Comparison of ENCODE assay signal across 28 cellular contexts in the genomic region with DNA sequence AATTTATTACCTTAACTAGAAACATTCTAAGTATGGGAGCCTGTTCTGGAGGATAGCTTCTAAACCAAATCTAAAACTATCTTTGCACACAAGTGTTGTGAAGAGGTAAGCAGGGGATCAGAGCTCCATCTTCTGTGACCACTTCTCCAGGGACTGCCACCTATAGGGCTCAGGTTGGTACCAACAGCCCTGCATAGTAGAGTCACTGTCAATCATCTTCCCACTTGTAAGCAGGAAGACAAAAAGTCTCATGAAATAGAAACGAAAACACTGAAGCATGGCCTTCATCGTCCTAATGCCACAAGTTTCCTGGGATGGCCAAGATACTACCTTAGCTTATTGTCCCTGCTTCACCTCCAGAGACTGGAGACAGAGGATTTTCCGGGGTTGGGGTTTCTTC. TPM values are rescaled to one million over a fixed set of nuclear protein-coding genes. Genes with fewer than 3 reads are reported as not detected.
DNase-seq lines count a peak whose midpoint lies in the region; ATAC-seq, FAIRE-seq and TF ChIP-seq lines count a peak whose summit lies in the region.
"Had no signal": no experiment of that assay in that cellular context is flagged by ENCODE, and none has a peak within 500 bp of the region (broad histone marks: within the 10 kb centered on the region; RNA-seq: fewer than 3 reads in every experiment).

No MANE protein-coding gene starts in this region.

- H3K9me3 Mint-ChIP-seq in activated CD4-positive, alpha-beta T cell treated with anti-CD3 and anti-CD28 coated beads, Interleukin-2, amount 10 ng/mL, durations not matched to agents 24 days and 14 days: peaks cover 6% of the 10 kb centered on the region
- no peaks in the 10 kb centered on the region for H3K9me3 Mint-ChIP-seq in CD4-positive, alpha-beta memory T cell
- H3K9me3 Mint-ChIP-seq in activated CD8-positive, alpha-beta T cell treated with anti-CD3 and anti-CD28 coated beads for 36 hours: no peaks in the 10 kb centered on the region
- no peaks in the 10 kb centered on the region for H3K9me3 Mint-ChIP-seq in immature natural killer cell

- peaks cover 16% of the 10 kb centered on the region for H3K36me3 ChIP-seq in CD4-positive, alpha-beta memory T cell (ENCODE audit: insufficient read depth, low read length)
- peaks cover 4 to 42% (median 20%) of the 10 kb centered on the region in 3 donors for H3K36me3 ChIP-seq in pancreas

- POLR2A ChIA-PET in CD4-positive, alpha-beta memory T cell (lab: Charles Lee; ENCODE audit: partially characterized antibody): interaction anchor here (0.8 to 2.1 kb wide), 11 partner anchors 13 to 369 kb away, joined by 3 to 12 read pairs (median 4); a partner anchor contains a TSS
- POLR2A ChIA-PET in activated CD8-positive, alpha-beta T cell treated with anti-CD3 and anti-CD28 coated beads for 36 hours (lab: Charles Lee): interaction anchor here (1.4 kb wide), 1 partner anchor 44 kb away, joined by 4 read pairs; a partner anchor contains a TSS
- POLR2A ChIA-PET in GM10248 (lab: Yijun Ruan, JAX): no interaction called here

- no peaks in the 10 kb centered on the region for H3K9me3 ChIP-seq in CD4-positive, alpha-beta memory T cell (ENCODE audit: control insufficient read depth in 1 of 2, low read length in 2 of 2)
- H3K9me3 ChIP-seq in pancreas: no peaks in the 10 kb centered on the region
- H3K9me3 ChIP-seq: A549, testis had no signal

- H3K36me3 Mint-ChIP-seq in activated CD4-positive, alpha-beta T cell treated with anti-CD3 and anti-CD28 coated beads, Interleukin-2, amount 10 ng/mL, durations not matched to agents 24 days and 14 days (ENCODE audit: low read depth): peaks cover 71% of the 10 kb centered on the region
- H3K36me3 Mint-ChIP-seq in CD4-positive, alpha-beta memory T cell: peaks cover 33 to 59% of the 10 kb centered on the region in 2 donors
- H3K36me3 Mint-ChIP-seq in activated CD8-positive, alpha-beta T cell treated with anti-CD3 and anti-CD28 coated beads for 36 hours (ENCODE audit: low read depth): peaks cover 63% of the 10 kb centered on the region
- peaks cover 19 to 40% (median 24%) of the 10 kb centered on the region in 3 donors for H3K36me3 Mint-ChIP-seq in immature natural killer cell

- ATAC-seq in activated CD8-positive, alpha-beta T cell treated with anti-CD3 and anti-CD28 coated beads for 36 hours: peak; percentile 56
- no peak for ATAC-seq in pancreas
- ATAC-seq: A549 had no signal

- H3K27ac ChIP-seq in CD4-positive, alpha-beta memory T cell (ENCODE audit: low read depth, low read length): peak overlapping the region; percentile 10
- no peak overlapping the region for H3K27ac ChIP-seq in pancreas
- H3K27ac ChIP-seq: A549, dorsolateral prefrontal cortex, epithelial cell of prostate, testis had no signal

- peak overlapping the region; percentile 55 for H3K4me3 Mint-ChIP-seq in activated CD4-positive, alpha-beta T cell treated with anti-CD3 and anti-CD28 coated beads, Interleukin-2, amount 10 ng/mL, durations not matched to agents 24 days and 14 days
- H3K4me3 Mint-ChIP-seq in CD4-positive, alpha-beta memory T cell: peak overlapping the region in 7 of 8 donors; percentile 35 to 79 (median 62)
- no peak overlapping the region for H3K4me3 Mint-ChIP-seq in activated CD8-positive, alpha-beta T cell treated with anti-CD3 and anti-CD28 coated beads for 36 hours
- H3K4me3 Mint-ChIP-seq in immature natural killer cell: peak overlapping the region; percentile 57 to 83 (median 74)

- CTCF ChIA-PET in CD4-positive, alpha-beta memory T cell (lab: Charles Lee; ENCODE audit: partially characterized antibody): interaction anchor here (0.8 to 1.8 kb wide), 11 partner anchors 8 to 455 kb away, joined by 3 to 7 read pairs (median 3); no protein-coding TSS in a partner anchor
- CTCF ChIA-PET in activated CD8-positive, alpha-beta T cell treated with anti-CD3 and anti-CD28 coated beads for 36 hours (lab: Charles Lee): interaction anchor here (0.8 to 3.2 kb wide), 3 partner anchors 10 to 518 kb away, joined by 3 to 16 read pairs (median 8); a partner anchor contains a TSS
- CTCF ChIA-PET in GM10248 (lab: Yijun Ruan, JAX): interaction anchor here (0.9 to 3.5 kb wide), 10 partner anchors 9 to 40 kb away, joined by 3 to 25 read pairs (median 4); no protein-coding TSS in a partner anchor

- H3K27me3 ChIP-seq in CD4-positive, alpha-beta memory T cell (ENCODE audit: insufficient read depth, low read length): no peaks in the 10 kb centered on the region
- no peaks in the 10 kb centered on the region for H3K27me3 ChIP-seq in pancreas
- H3K27me3 ChIP-seq: dorsolateral prefrontal cortex, testis had no signal

- no peaks in the 10 kb centered on the region for H3K27me3 Mint-ChIP-seq in activated CD4-positive, alpha-beta T cell treated with anti-CD3 and anti-CD28 coated beads, Interleukin-2, amount 10 ng/mL, durations not matched to agents 24 days and 14 days
- H3K27me3 Mint-ChIP-seq in CD4-positive, alpha-beta memory T cell: no peaks in the 10 kb centered on the region
- no peaks in the 10 kb centered on the region for H3K27me3 Mint-ChIP-seq in activated CD8-positive, alpha-beta T cell treated with anti-CD3 and anti-CD28 coated beads for 36 hours
- H3K27me3 Mint-ChIP-seq in immature natural killer cell (ENCODE audit: low read depth in 3 of 3): no peaks in the 10 kb centered on the region

- H3K4me1 Mint-ChIP-seq in activated CD4-positive, alpha-beta T cell treated with anti-CD3 and anti-CD28 coated beads, Interleukin-2, amount 10 ng/mL, durations not matched to agents 24 days and 14 days: peaks cover 45% of the 10 kb centered on the region
- peaks cover 37 to 46% (median 40%) of the 10 kb centered on the region in 4 donors for H3K4me1 Mint-ChIP-seq in CD4-positive, alpha-beta memory T cell
- peaks cover 37% of the 10 kb centered on the region for H3K4me1 Mint-ChIP-seq in activated CD8-positive, alpha-beta T cell treated with anti-CD3 and anti-CD28 coated beads for 36 hours (ENCODE audit: low read depth)
- peaks cover 51 to 55% of the 10 kb centered on the region in 2 donors for H3K4me1 Mint-ChIP-seq in immature natural killer cell

- no peak for DNase-seq in activated CD4-positive, alpha-beta T cell treated with anti-CD3 and anti-CD28 coated beads, Interleukin-2, amount 10 ng/mL, durations not matched to agents 24 days and 14 days
- DNase-seq in activated CD4-positive, alpha-beta T cell treated with anti-CD3 and anti-CD28 coated beads for 4 hours: no peak
- DNase-seq in CD4-positive, alpha-beta memory T cell: no peak
- no peak for DNase-seq in activated CD8-positive, alpha-beta T cell treated with anti-CD3 and anti-CD28 coated beads for 36 hours
- DNase-seq in immature natural killer cell: no peak
- no peak for DNase-seq in mesenteric fat pad (ENCODE audit: low spot score)
- no peak for DNase-seq in pancreas
- DNase-seq in GM10248 (ENCODE audit: extremely low spot score): no peak
- DNase-seq: cerebellar nuclear complex, COR-L47, DMS79, dorsolateral prefrontal cortex, GF-D8, kidney glomerular epithelial cell, MM.1S, NCI-H1417, NCI-H2081, NCI-H226, NCI-H774, nucleus accumbens, RPMI8226, testis had no signal

- H3K4me1 ChIP-seq in CD4-positive, alpha-beta memory T cell (ENCODE audit: insufficient read depth, low read length): peaks cover 40% of the 10 kb centered on the region
- no peaks in the 10 kb centered on the region for H3K4me1 ChIP-seq in pancreas
- H3K4me1 ChIP-seq: A549, testis had no signal

- no peak for TF ChIP-seq CTCF in activated CD8-positive, alpha-beta T cell treated with anti-CD3 and anti-CD28 coated beads for 36 hours (IDR thresholded peaks at IDR 0.05)
- TF ChIP-seq CTCF in pancreas (IDR thresholded peaks at IDR 0.05) (no peak), GM10248 (IDR thresholded peaks at IDR 0.05; ENCODE audit: control extremely low read depth, extremely low read depth, low read depth, missing control alignments) (no peak)

- intact Hi-C loops in activated CD4-positive, alpha-beta T cell treated with anti-CD3 and anti-CD28 coated beads, Interleukin-2, amount 10 ng/mL, durations not matched to agents 24 days and 14 days (cut with micrococcal nuclease): no loop called here
- intact Hi-C loops in CD4-positive, alpha-beta memory T cell (cut with micrococcal nuclease): no loop called here
- intact Hi-C loops in activated CD8-positive, alpha-beta T cell treated with anti-CD3 and anti-CD28 coated beads for 36 hours (cut with micrococcal nuclease): no loop called here
- intact Hi-C loops in pancreas (cut with DNase I): no loop called here

- H3K4me3 ChIP-seq in CD4-positive, alpha-beta memory T cell (ENCODE audit: low read length in 2 of 2): no peak overlapping the region
- no peak overlapping the region for H3K4me3 ChIP-seq in pancreas
- H3K4me3 ChIP-seq: A549, dorsolateral prefrontal cortex, lung, skin epidermis, testis had no signal

- WGBS in pancreas, 2 donors: 85 to 86% methylated on average over 3 of the region's 3 CpGs

- no peak for FAIRE-seq in pancreas (lab: Jason Lieb, UNC)
- FAIRE-seq: A549, GM18507, urothelium cell line had no signal

- H3K27ac Mint-ChIP-seq in activated CD4-positive, alpha-beta T cell treated with anti-CD3 and anti-CD28 coated beads, Interleukin-2, amount 10 ng/mL, durations not matched to agents 24 days and 14 days: peak overlapping the region; percentile 88
- H3K27ac Mint-ChIP-seq in CD4-positive, alpha-beta memory T cell: peak overlapping the region; percentile 78 to 93 (median 88)
- peak overlapping the region; percentile 90 for H3K27ac Mint-ChIP-seq in activated CD8-positive, alpha-beta T cell treated with anti-CD3 and anti-CD28 coated beads for 36 hours
- H3K27ac Mint-ChIP-seq in immature natural killer cell: peak overlapping the region; percentile 66 to 94 (median 91)

RNA-seq across cellular contexts. Expression of a gene that starts 43.8 kb away (rescaled TPM):
- 45.5 and 46.5 TPM in 2 replicates for total RNA-seq in activated CD4-positive, alpha-beta T cell treated with anti-CD3 and anti-CD28 coated beads, Interleukin-2, amount 10 ng/mL, durations not matched to agents 24 days and 14 days
- total RNA-seq in CD4-positive, alpha-beta memory T cell: 10 to 100 TPM; 63.3 to 69.7 TPM
- 10 to 100 TPM; 13.3 to 17.0 TPM for polyA plus RNA-seq in CD4-positive, alpha-beta memory T cell
- 10 to 100 TPM; 37.8 to 39.8 TPM for total RNA-seq in activated CD8-positive, alpha-beta T cell treated with anti-CD3 and anti-CD28 coated beads for 36 hours
- polyA plus RNA-seq in immature natural killer cell (10 to 100 TPM in 1 of 3 donors, 1 to 10 TPM in 2; 8.2 to 22.2 (median 9.9) TPM), pancreas (10 to 100 TPM; 20.0 to 27.8 TPM)
- total RNA-seq in mesenteric fat pad (37.6 TPM), pancreas (10 to 100 TPM; 14.8 to 28.9 (median 18.2) TPM)

RNA-seq across cellular contexts. Expression of a gene that starts 48.3 kb away (rescaled TPM):
- total RNA-seq in activated CD4-positive, alpha-beta T cell treated with anti-CD3 and anti-CD28 coated beads, Interleukin-2, amount 10 ng/mL, durations not matched to agents 24 days and 14 days: not detected in 2 replicates
- total RNA-seq in CD4-positive, alpha-beta memory T cell: not detected
- not detected for polyA plus RNA-seq in CD4-positive, alpha-beta memory T cell
- total RNA-seq in activated CD8-positive, alpha-beta T cell treated with anti-CD3 and anti-CD28 coated beads for 36 hours: not detected
- not detected for polyA plus RNA-seq in immature natural killer cell
- total RNA-seq in mesenteric fat pad: 0.06 TPM
- 1 to 10 TPM in 3 of 6 donors, under 1 TPM in 3; 0.93 to 1.5 (median 1.2) TPM for total RNA-seq in pancreas
- 1 to 10 TPM; 1.2 to 3.2 TPM for polyA plus RNA-seq in pancreas

RNA-seq across cellular contexts. Expression of a gene that starts 57.7 kb away (rescaled TPM):
- total RNA-seq in activated CD4-positive, alpha-beta T cell treated with anti-CD3 and anti-CD28 coated beads, Interleukin-2, amount 10 ng/mL, durations not matched to agents 24 days and 14 days: 214 and 229 TPM in 2 replicates
- 10 to 100 TPM; 80.0 to 83.8 TPM for total RNA-seq in CD4-positive, alpha-beta memory T cell
- polyA plus RNA-seq in CD4-positive, alpha-beta memory T cell: 10 to 100 TPM; 31.4 to 69.6 TPM
- 10 to 100 TPM; 61.5 to 64.3 TPM for total RNA-seq in activated CD8-positive, alpha-beta T cell treated with anti-CD3 and anti-CD28 coated beads for 36 hours
- 100 to 1,000 TPM in 1 of 3 donors, 10 to 100 TPM in 2; 77.1 to 204 (median 82.7) TPM for polyA plus RNA-seq in immature natural killer cell
- total RNA-seq in mesenteric fat pad: 50.9 TPM
- total RNA-seq in pancreas: 10 to 100 TPM in 1 of 6 donors, 1 to 10 TPM in 5; 3.3 to 12.0 (median 4.2) TPM
- polyA plus RNA-seq in pancreas: 10 to 100 TPM; 13.7 to 20.7 TPM
